Comparison of ENCODE assay signal across 14 cellular contexts in genomic region chr2:159137511-159138101, GRCh38.
DNase-seq lines count a peak whose midpoint lies in the region; ATAC-seq and TF ChIP-seq lines count a peak whose summit lies in the region.
"Had no signal": no experiment of that assay in that cellular context is flagged by ENCODE, and none has a peak within 500 bp of the region (broad histone marks: within the 10 kb centered on the region; RNA-seq: fewer than 3 reads in every experiment).

No MANE protein-coding gene starts in this region.

- TF ChIP-seq POLR2A in breast epithelium (IDR thresholded peaks at IDR 0.05) (no peak), suprapubic skin (IDR thresholded peaks at IDR 0.05) (no peak), adrenal gland (IDR thresholded peaks at IDR 0.05) (no peak)

- DNase-seq in MG63: peak; percentile 30
- DNase-seq in breast epithelium (ENCODE audit: low spot score in 2 of 2): no peak
- DNase-seq in left colon: no peak
- DNase-seq in suprapubic skin (ENCODE audit: low spot score in 2 of 2): no peak
- DNase-seq in adrenal gland: no peak
- no peak for DNase-seq in cerebellar cortex (ENCODE audit: low spot score)
- no peak for DNase-seq in posterior vena cava (ENCODE audit: low spot score)
- no peak for DNase-seq in dorsolateral prefrontal cortex
- DNase-seq: activated effector memory CD4-positive, alpha-beta T cell treated with Interleukin-2 at 50 U/mL for 16 hours; Calu3; NCI-H187 treated with DMSO at 0.1 percent for 48 hours; RPMI8226; stimulated activated CD4-positive, alpha-beta T cell treated with anti-CD3 and anti-CD28 coated beads, Interleukin-2, amount 100 ng/mL, for 48 hours had no signal

- intact Hi-C loops in breast epithelium (cut with DNase I; ENCODE audit: low total_unique reads): no loop called here
- intact Hi-C loops in left colon (cut with DNase I, micrococcal nuclease): no loop called here
- intact Hi-C loops in adrenal gland (cut with DNase I): no loop called here
- intact Hi-C loops in posterior vena cava (cut with DNase I): no loop called here
- intact Hi-C loops in dorsolateral prefrontal cortex (cut with DNase I): loop anchor here in 1 of 2 donors (10.0 kb wide), 1 partner anchor 667 kb away; no protein-coding TSS in a partner anchor

- WGBS in suprapubic skin: 16% methylated on average over 6 of the region's 6 CpGs
- 68 to 74% (median 72%) methylated on average over 5 to 6 of the region's 6 CpGs for WGBS in adrenal gland, 4 donors

- H3K27me3 ChIP-seq in MG63 (no peaks in the 10 kb centered on the region), breast epithelium (no peaks in the 10 kb centered on the region), suprapubic skin (no peaks in the 10 kb centered on the region), adrenal gland (no peaks in the 10 kb centered on the region), dorsolateral prefrontal cortex (no peaks in the 10 kb centered on the region)

- peak overlapping the region; percentile 78 to 84 for H3K27ac ChIP-seq in breast epithelium
- peak overlapping the region; percentile 65 for H3K27ac ChIP-seq in suprapubic skin
- H3K27ac ChIP-seq in adrenal gland: no peak overlapping the region
- peak overlapping the region in 1 of 59 donors; percentile 38 for H3K27ac ChIP-seq in dorsolateral prefrontal cortex

- H3K9me3 ChIP-seq in MG63 (no peaks in the 10 kb centered on the region), breast epithelium (no peaks in the 10 kb centered on the region), suprapubic skin (no peaks in the 10 kb centered on the region), adrenal gland (replicated peaks in 1 of 3) (no peaks in the 10 kb centered on the region)

- no peak for TF ChIP-seq EP300 in suprapubic skin (IDR thresholded peaks at IDR 0.05)

- TF ChIP-seq CTCF in breast epithelium (IDR thresholded peaks at IDR 0.05) (no peak), suprapubic skin (IDR thresholded peaks at IDR 0.05) (no peak), adrenal gland (IDR thresholded peaks at IDR 0.05) (no peak), dorsolateral prefrontal cortex (IDR thresholded peaks at IDR 0.05 in 54 of 56, conservative IDR thresholded peaks at IDR 0.05 in 2 of 56; ENCODE audit: low read depth in 1 of 56, partially characterized antibody in 56 of 56) (no peak)

- H3K4me3 ChIP-seq in MG63 (no peak overlapping the region), breast epithelium (peak overlapping the region in 2 of 3 donors; percentile 32 to 42), suprapubic skin (peak overlapping the region; percentile 10), adrenal gland (no peak overlapping the region), dorsolateral prefrontal cortex (no peak overlapping the region)

- ATAC-seq in left colon: peak; percentile 20
- ATAC-seq: activated CD4-positive, CD25-positive, alpha-beta regulatory T cell treated with anti-CD3 and anti-CD28 coated beads, Interleukin-2, amount 50 U/mL, for 24 hours had no signal

- H3K4me1 ChIP-seq in breast epithelium (peaks cover 0 to 7% of the 10 kb centered on the region in 2 donors), suprapubic skin (peaks cover 67% of the 10 kb centered on the region), adrenal gland (replicated peaks in 1 of 2) (peaks cover 0 to 3% of the 10 kb centered on the region in 2 donors)

- no peaks in the 10 kb centered on the region; the same call in 1 of the 2 replicates for H3K36me3 ChIP-seq in MG63
- no peaks in the 10 kb centered on the region for H3K36me3 ChIP-seq in breast epithelium
- no peaks in the 10 kb centered on the region for H3K36me3 ChIP-seq in suprapubic skin
- no peaks in the 10 kb centered on the region for H3K36me3 ChIP-seq in adrenal gland (replicated peaks in 1 of 2)

Comparison
In these comparisons a context has a peak if more than half of its experiments do, and no peak if none do; other contexts are left out.
1. H3K4me3 ChIP-seq: peak in breast epithelium (2 of 3) and suprapubic skin (single experiment); none in MG63 (single experiment), adrenal gland (0 of 4) and dorsolateral prefrontal cortex (0 of 59).
2. H3K27ac ChIP-seq: peak in breast epithelium (2 of 2) and suprapubic skin (single experiment); none in adrenal gland (0 of 5).